In the genomic region with DNA sequence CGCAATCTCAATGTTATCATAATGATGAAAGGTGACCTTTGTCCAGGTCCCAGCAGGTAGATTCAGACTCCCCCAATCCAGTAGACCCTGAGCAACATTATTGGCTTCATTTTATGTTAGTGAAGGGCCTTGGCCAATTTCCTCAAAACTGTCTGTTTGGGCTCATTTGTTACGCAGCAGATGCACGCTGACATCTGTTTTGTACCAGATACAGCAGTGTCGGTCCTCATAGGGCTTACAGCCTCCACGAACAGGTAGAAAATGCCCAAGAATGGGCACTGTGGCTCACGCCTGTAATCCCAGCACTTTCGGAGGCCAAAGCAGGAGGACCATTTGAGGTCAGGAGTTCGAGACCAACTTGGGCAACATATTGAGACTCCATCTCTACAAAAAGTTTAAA, we compare ENCODE assay signal across 2 cellular contexts.
TF ChIP-seq lines count a peak whose summit lies in the region.

No MANE protein-coding gene starts in this region.

TF ChIP-seq in HEK293, 187 proteins besides CTCF, POLR2A, EP300 and RAD21:
- TF ChIP-seq, protein P1, sequence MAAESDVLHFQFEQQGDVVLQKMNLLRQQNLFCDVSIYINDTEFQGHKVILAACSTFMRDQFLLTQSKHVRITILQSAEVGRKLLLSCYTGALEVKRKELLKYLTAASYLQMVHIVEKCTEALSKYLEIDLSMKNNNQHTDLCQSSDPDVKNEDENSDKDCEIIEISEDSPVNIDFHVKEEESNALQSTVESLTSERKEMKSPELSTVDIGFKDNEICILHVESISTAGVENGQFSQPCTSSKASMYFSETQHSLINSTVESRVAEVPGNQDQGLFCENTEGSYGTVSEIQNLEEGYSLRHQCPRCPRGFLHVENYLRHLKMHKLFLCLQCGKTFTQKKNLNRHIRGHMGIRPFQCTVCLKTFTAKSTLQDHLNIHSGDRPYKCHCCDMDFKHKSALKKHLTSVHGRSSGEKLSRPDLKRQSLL (tag by site-specific recombination; IDR thresholded peaks at IDR 0.05): no peak
- peak; percentile 99 for TF ChIP-seq RBAK (tag by site-specific recombination; IDR thresholded peaks at IDR 0.05)

TF ChIP-seq in K562, 482 proteins besides CTCF, POLR2A, EP300 and RAD21:
- TF ChIP-seq KDM1A (IDR thresholded peaks at IDR 0.05) (peak; percentile 63 to 74), PRPF4 (IDR thresholded peaks at IDR 0.05; ENCODE audit: insufficient read depth, low read depth, low read length, poor library complexity, severe bottlenecking) (no peak), SMARCA5 (IDR thresholded peaks at IDR 0.05) (0 out of 2 replicates have a peak, but pooled peaks have one; percentile 24), TRIM24 (IDR thresholded peaks at IDR 0.05) (0 out of 4 replicates have a peak, but pooled peaks of 1 of the 2 experiments have one; percentile 18), HDAC8 (tag; IDR thresholded peaks at IDR 0.05) (no peak), ARNT (IDR thresholded peaks at IDR 0.05) (no peak), RBM25 (IDR thresholded peaks at IDR 0.05; ENCODE audit: low read depth, low read length, severe bottlenecking) (peak; percentile 78), MBD2 (IDR thresholded peaks at IDR 0.05; ENCODE audit: borderline replicate concordance, low read depth) (no peak), ZFP30 (CRISPR knock-in tag; IDR thresholded peaks at IDR 0.05; ENCODE audit: borderline replicate concordance) (no peak), ZNF121 (CRISPR knock-in tag; conservative IDR thresholded peaks at IDR 0.05) (peak; percentile 17; the same call in 1 of the 2 replicates), TRIM28 (IDR thresholded peaks at IDR 0.05) (peak; percentile 65; the same call in 1 of the 2 replicates), CBX3 (IDR thresholded peaks at IDR 0.05; ENCODE audit: borderline replicate concordance in 1 of 2, low read length in 2 of 2) (peak in 1 of 2 experiments; percentile 89; a peak in 2 of 3 replicates), ZNF785 (CRISPR knock-in tag; IDR thresholded peaks at IDR 0.05) (no peak), SIRT6 (IDR thresholded peaks at IDR 0.05; ENCODE audit: low read depth, low read length) (no peak), RBM22 (IDR thresholded peaks at IDR 0.05; ENCODE audit: low read depth, low read length, poor library complexity, severe bottlenecking) (no peak), MAZ (CRISPR knock-in tag; conservative IDR thresholded peaks at IDR 0.05 in 1 of 2, IDR thresholded peaks at IDR 0.05 in 1 of 2) (no peak), TBL1XR1 (IDR thresholded peaks at IDR 0.05; ENCODE audit: low read length in 2 of 2) (no peak), CBX1 (IDR thresholded peaks at IDR 0.05; ENCODE audit: low read depth) (0 out of 2 replicates have a peak, but pooled peaks have one; percentile 22), BCOR (IDR thresholded peaks at IDR 0.05) (peak; percentile 91), ADNP (tag; IDR thresholded peaks at IDR 0.05) (peak; percentile 70), CHD4 (IDR thresholded peaks at IDR 0.05; ENCODE audit: insufficient read depth, insufficient replicate concordance, low read depth, low read length, poor library complexity, severe bottlenecking) (peak; percentile 82), RFX5 (IDR thresholded peaks at IDR 0.05; ENCODE audit: low read depth, low read length) (no peak)
- TF ChIP-seq, protein P2, sequence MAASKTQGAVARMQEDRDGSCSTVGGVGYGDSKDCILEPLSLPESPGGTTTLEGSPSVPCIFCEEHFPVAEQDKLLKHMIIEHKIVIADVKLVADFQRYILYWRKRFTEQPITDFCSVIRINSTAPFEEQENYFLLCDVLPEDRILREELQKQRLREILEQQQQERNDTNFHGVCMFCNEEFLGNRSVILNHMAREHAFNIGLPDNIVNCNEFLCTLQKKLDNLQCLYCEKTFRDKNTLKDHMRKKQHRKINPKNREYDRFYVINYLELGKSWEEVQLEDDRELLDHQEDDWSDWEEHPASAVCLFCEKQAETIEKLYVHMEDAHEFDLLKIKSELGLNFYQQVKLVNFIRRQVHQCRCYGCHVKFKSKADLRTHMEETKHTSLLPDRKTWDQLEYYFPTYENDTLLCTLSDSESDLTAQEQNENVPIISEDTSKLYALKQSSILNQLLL (CRISPR knock-in tag; IDR thresholded peaks at IDR 0.05; ENCODE audit: borderline replicate concordance): no peak
- TF ChIP-seq, protein P3, sequence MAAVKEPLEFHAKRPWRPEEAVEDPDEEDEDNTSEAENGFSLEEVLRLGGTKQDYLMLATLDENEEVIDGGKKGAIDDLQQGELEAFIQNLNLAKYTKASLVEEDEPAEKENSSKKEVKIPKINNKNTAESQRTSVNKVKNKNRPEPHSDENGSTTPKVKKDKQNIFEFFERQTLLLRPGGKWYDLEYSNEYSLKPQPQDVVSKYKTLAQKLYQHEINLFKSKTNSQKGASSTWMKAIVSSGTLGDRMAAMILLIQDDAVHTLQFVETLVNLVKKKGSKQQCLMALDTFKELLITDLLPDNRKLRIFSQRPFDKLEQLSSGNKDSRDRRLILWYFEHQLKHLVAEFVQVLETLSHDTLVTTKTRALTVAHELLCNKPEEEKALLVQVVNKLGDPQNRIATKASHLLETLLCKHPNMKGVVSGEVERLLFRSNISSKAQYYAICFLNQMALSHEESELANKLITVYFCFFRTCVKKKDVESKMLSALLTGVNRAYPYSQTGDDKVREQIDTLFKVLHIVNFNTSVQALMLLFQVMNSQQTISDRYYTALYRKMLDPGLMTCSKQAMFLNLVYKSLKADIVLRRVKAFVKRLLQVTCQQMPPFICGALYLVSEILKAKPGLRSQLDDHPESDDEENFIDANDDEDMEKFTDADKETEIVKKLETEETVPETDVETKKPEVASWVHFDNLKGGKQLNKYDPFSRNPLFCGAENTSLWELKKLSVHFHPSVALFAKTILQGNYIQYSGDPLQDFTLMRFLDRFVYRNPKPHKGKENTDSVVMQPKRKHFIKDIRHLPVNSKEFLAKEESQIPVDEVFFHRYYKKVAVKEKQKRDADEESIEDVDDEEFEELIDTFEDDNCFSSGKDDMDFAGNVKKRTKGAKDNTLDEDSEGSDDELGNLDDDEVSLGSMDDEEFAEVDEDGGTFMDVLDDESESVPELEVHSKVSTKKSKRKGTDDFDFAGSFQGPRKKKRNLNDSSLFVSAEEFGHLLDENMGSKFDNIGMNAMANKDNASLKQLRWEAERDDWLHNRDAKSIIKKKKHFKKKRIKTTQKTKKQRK (IDR thresholded peaks at IDR 0.05; ENCODE audit: borderline replicate concordance, low read depth, low read length): no peak
